ENCODE assay signal across 8 cellular contexts in genomic region chr11:57903441-57904123, GRCh38.
DNase-seq lines count a peak whose midpoint lies in the region; ATAC-seq and TF ChIP-seq lines count a peak whose summit lies in the region.

No MANE protein-coding gene starts in this region.

- H3K9me3 ChIP-seq in right lobe of liver (no peaks in the 10 kb centered on the region), upper lobe of right lung (no peaks in the 10 kb centered on the region)

- H3K27me3 Mint-ChIP-seq in activated CD8-positive, alpha-beta T cell treated with anti-CD3 and anti-CD28 coated beads for 36 hours = peaks cover 2% of the 10 kb centered on the region

- H3K27me3 ChIP-seq in right lobe of liver (no peaks in the 10 kb centered on the region), upper lobe of right lung (no peaks in the 10 kb centered on the region)

- intact Hi-C loops in activated CD8-positive, alpha-beta T cell treated with anti-CD3 and anti-CD28 coated beads for 36 hours (cut with micrococcal nuclease) = no loop called here
- intact Hi-C loops in right lobe of liver (cut with DNase I) = no loop called here
- intact Hi-C loops in upper lobe of right lung (cut with DNase I) = no loop called here

- DNase-seq in DMS53 (lab: John Stamatoyannopoulos, UW) = peak; percentile 87
- peak; percentile 59 for DNase-seq in activated CD8-positive, alpha-beta T cell treated with anti-CD3 and anti-CD28 coated beads for 36 hours
- DNase-seq in right lobe of liver = no peak
- no peak for DNase-seq in upper lobe of right lung
- DNase-seq in AG20443 (ENCODE audit: low spot score) = no peak
- DNase-seq in NCI-H2081 treated with DMSO at 0.1 percent for 48 hours (lab: John Stamatoyannopoulos, UW) = no peak
- no peak for DNase-seq in NK-92 (lab: John Stamatoyannopoulos, UW; ENCODE audit: unreplicated experiment)

- H3K4me1 Mint-ChIP-seq in activated CD8-positive, alpha-beta T cell treated with anti-CD3 and anti-CD28 coated beads for 36 hours (ENCODE audit: low read depth) = no peaks in the 10 kb centered on the region

- no peak overlapping the region for H3K27ac ChIP-seq in right lobe of liver
- H3K27ac ChIP-seq in upper lobe of right lung = no peak overlapping the region

- peak; percentile 63 for ATAC-seq in HG02763 (IDR thresholded peaks at IDR 0.05; ENCODE audit: unreplicated experiment)
- ATAC-seq in activated CD8-positive, alpha-beta T cell treated with anti-CD3 and anti-CD28 coated beads for 36 hours = peak; percentile 95
- peak in 3 of 4 donors; percentile 31 to 50 (median 48) for ATAC-seq in right lobe of liver
- peak; percentile 62 for ATAC-seq in upper lobe of right lung

- no peaks in the 10 kb centered on the region for H3K36me3 Mint-ChIP-seq in activated CD8-positive, alpha-beta T cell treated with anti-CD3 and anti-CD28 coated beads for 36 hours (ENCODE audit: low read depth)

- H3K36me3 ChIP-seq in right lobe of liver = no peaks in the 10 kb centered on the region
- no peaks in the 10 kb centered on the region for H3K36me3 ChIP-seq in upper lobe of right lung

- POLR2A ChIA-PET in activated CD8-positive, alpha-beta T cell treated with anti-CD3 and anti-CD28 coated beads for 36 hours (lab: Charles Lee) = interaction anchor here (0.6 kb wide), 1 partner anchor 173 kb away, joined by 4 read pairs; no protein-coding TSS in a partner anchor

- no peak overlapping the region for H3K4me3 Mint-ChIP-seq in activated CD8-positive, alpha-beta T cell treated with anti-CD3 and anti-CD28 coated beads for 36 hours

- no peak for TF ChIP-seq CTCF in activated CD8-positive, alpha-beta T cell treated with anti-CD3 and anti-CD28 coated beads for 36 hours (IDR thresholded peaks at IDR 0.05)
- no peak for TF ChIP-seq CTCF in right lobe of liver (IDR thresholded peaks at IDR 0.05)
- TF ChIP-seq CTCF in upper lobe of right lung (IDR thresholded peaks at IDR 0.05) = no peak

- CTCF ChIA-PET in activated CD8-positive, alpha-beta T cell treated with anti-CD3 and anti-CD28 coated beads for 36 hours (lab: Charles Lee) = no interaction called here

- H3K27ac Mint-ChIP-seq in activated CD8-positive, alpha-beta T cell treated with anti-CD3 and anti-CD28 coated beads for 36 hours = no peak overlapping the region

- H3K4me1 ChIP-seq in right lobe of liver (no peaks in the 10 kb centered on the region), upper lobe of right lung (no peaks in the 10 kb centered on the region)

- 20% methylated on average over 5 of the region's 11 CpGs for WGBS in right lobe of liver (ENCODE audit: insufficient coverage, low coverage, low lambda C conversion rate, missing lambda C conversion rate)

- no peak for TF ChIP-seq POLR2A in right lobe of liver (IDR thresholded peaks at IDR 0.05)

- no peak overlapping the region for H3K4me3 ChIP-seq in right lobe of liver
- no peak overlapping the region for H3K4me3 ChIP-seq in upper lobe of right lung

- H3K9me3 Mint-ChIP-seq in activated CD8-positive, alpha-beta T cell treated with anti-CD3 and anti-CD28 coated beads for 36 hours = no peaks in the 10 kb centered on the region

Comparison
In these comparisons a context has a peak if more than half of its experiments do, and no peak if none do; other contexts are left out.
1. DNase-seq: peak in DMS53 (single experiment) and activated CD8-positive, alpha-beta T cell treated with anti-CD3 and anti-CD28 coated beads for 36 hours (single experiment); none in right lobe of liver (0 of 3), upper lobe of right lung (single experiment), AG20443 (single experiment), NCI-H2081 treated with DMSO at 0.1 percent for 48 hours (single experiment) and NK-92 (single experiment).
2. Peak in every context shown above with its lines, with median percentiles within 50 percentile points of each other: ATAC-seq.